Comparison of ENCODE assay signal across 16 cellular contexts in the genomic region with DNA sequence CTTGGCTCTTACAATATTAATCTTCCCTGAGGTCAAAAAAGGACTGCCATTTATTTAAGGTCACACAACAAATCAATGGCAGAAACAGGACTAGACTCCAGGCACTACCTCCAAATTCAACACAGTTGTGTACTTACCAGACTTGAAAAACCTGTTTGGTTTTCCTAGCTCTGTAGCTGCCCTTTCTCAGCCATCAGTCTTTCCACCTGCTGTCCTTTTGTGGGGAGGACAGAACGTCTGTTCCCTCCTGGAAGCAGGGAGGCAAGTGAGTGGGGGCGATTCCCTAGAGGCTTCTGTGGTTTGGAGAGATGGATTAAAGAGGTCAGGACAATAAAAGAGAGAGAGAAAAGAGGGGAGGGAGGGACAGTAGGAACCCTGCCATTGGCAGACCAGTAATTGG. TPM values are rescaled to one million over a fixed set of nuclear protein-coding genes. Genes with fewer than 3 reads are reported as not detected.
DNase-seq lines count a peak whose midpoint lies in the region; TF ChIP-seq lines count a peak whose summit lies in the region.
"Had no signal": no experiment of that assay in that cellular context is flagged by ENCODE, and none has a peak within 500 bp of the region (broad histone marks: within the 10 kb centered on the region; RNA-seq: fewer than 3 reads in every experiment).

No MANE protein-coding gene starts in this region.

- intact Hi-C loops in ascending aorta (cut with DNase I): no loop called here

- in situ Hi-C loops in brain microvascular endothelial cell (cut with HindIII; ENCODE audit: low pct_ligation_motif_present, low sequenced_read_pairs): no loop called here

- H3K27me3 ChIP-seq in ascending aorta (no peaks in the 10 kb centered on the region), brain microvascular endothelial cell (replicated peaks) (no peaks in the 10 kb centered on the region)

- no peaks in the 10 kb centered on the region for H3K4me1 ChIP-seq in ascending aorta
- H3K4me1 ChIP-seq: heart right ventricle, left ventricle myocardium inferior had no signal

- H3K36me3 ChIP-seq in ascending aorta: no peaks in the 10 kb centered on the region
- H3K36me3 ChIP-seq in brain microvascular endothelial cell (replicated peaks): no peaks in the 10 kb centered on the region
- H3K36me3 ChIP-seq: heart right ventricle, left ventricle myocardium inferior had no signal

- no peaks in the 10 kb centered on the region for H3K9me3 ChIP-seq in ascending aorta
- H3K9me3 ChIP-seq: heart right ventricle, left ventricle myocardium inferior had no signal

- no peak overlapping the region for H3K27ac ChIP-seq in ascending aorta
- no peak overlapping the region for H3K27ac ChIP-seq in brain microvascular endothelial cell
- H3K27ac ChIP-seq: heart right ventricle, KMS-11, left ventricle myocardium inferior had no signal

- H3K4me3 ChIP-seq in ascending aorta (no peak overlapping the region), brain microvascular endothelial cell (ENCODE audit: low read depth, low read length) (no peak overlapping the region)
- H3K4me3 ChIP-seq: heart right ventricle, left ventricle myocardium inferior had no signal

- TF ChIP-seq CTCF in ascending aorta (IDR thresholded peaks at IDR 0.05) (no peak), brain microvascular endothelial cell (IDR thresholded peaks at IDR 0.05; ENCODE audit: low read depth, low read length, missing control alignments) (no peak)

- DNase-seq in DMS79 treated with DMSO at 0.1 percent for 48 hours (lab: John Stamatoyannopoulos, UW) (peak; percentile 100), NCI-H2029 (lab: John Stamatoyannopoulos, UW) (peak; percentile 93), NCI-H774 (lab: John Stamatoyannopoulos, UW) (peak; percentile 87), myocyte (ENCODE audit: low read depth) (peak; percentile 88), middle frontal gyrus (ENCODE audit: extremely low spot score, low spot score) (no peak), ascending aorta (ENCODE audit: low spot score in 2 of 2) (no peak), NCI-H446 treated with DMSO at 0.1 percent for 48 hours (lab: John Stamatoyannopoulos, UW) (no peak), brain microvascular endothelial cell (no peak)
- DNase-seq: activated CD4-positive, CD25-positive, alpha-beta regulatory T cell treated with anti-CD3 and anti-CD28 coated beads, Interleukin-2, amount 50 U/mL, for 72 hours; activated naive CD8-positive, alpha-beta T cell treated with anti-CD3 and anti-CD28 coated beads, Interleukin-2, amount 50 U/mL, for 24 hours; activated T-cell treated with anti-CD3 and anti-CD28 coated beads for 4 hours; heart right ventricle; left ventricle myocardium inferior; nephron progenitor cell; OCI-M1 had no signal

RNA-seq across cellular contexts. Expression of gene ASTN2, which starts 14.7 kb away (rescaled TPM):
- total RNA-seq in myocyte (25.3 and 28.5 TPM in 2 replicates), ascending aorta (2.3 TPM)
- 26.6 TPM for polyA plus RNA-seq in myocyte (2012)

Comparison
In these comparisons a context has a peak if more than half of its experiments do, and no peak if none do; other contexts are left out.
1. DNase-seq: peak in DMS79 treated with DMSO at 0.1 percent for 48 hours (single experiment), NCI-H2029 (single experiment), NCI-H774 (single experiment) and myocyte (single experiment); none in middle frontal gyrus (single experiment), ascending aorta (0 of 2), NCI-H446 treated with DMSO at 0.1 percent for 48 hours (single experiment) and brain microvascular endothelial cell (single experiment).